7 cellular contexts compared by ENCODE assay signal in genomic region chr11:117230981-117231636, GRCh38. TPM values are rescaled to one million over a fixed set of nuclear protein-coding genes. Genes with fewer than 3 reads are reported as not detected.
A peak's percentile ranks its signal among the peaks of the same experiment; 100 is the strongest.
DNase-seq lines count a peak whose midpoint lies in the region; FAIRE-seq and TF ChIP-seq lines count a peak whose summit lies in the region.

No MANE protein-coding gene starts in this region.

- no peaks in the 10 kb centered on the region for H3K9me1 ChIP-seq in keratinocyte (ENCODE audit: control insufficient read depth, extremely low read depth, insufficient read depth, low read length)

- no peaks in the 10 kb centered on the region for H3K9me3 ChIP-seq in HUES6 (ENCODE audit: control insufficient read depth, insufficient read depth, low read depth, low read length)
- H3K9me3 ChIP-seq in keratinocyte (ENCODE audit: control insufficient read depth, low read depth, low read length): no peaks in the 10 kb centered on the region
- H3K9me3 ChIP-seq in stomach: no peaks in the 10 kb centered on the region

- peak overlapping the region; percentile 82 for H3K4me2 ChIP-seq in keratinocyte (ENCODE audit: control insufficient read depth, extremely low read depth, insufficient read depth, low read depth, low read length)

- H3K4me1 ChIP-seq in HUES6 (ENCODE audit: control insufficient read depth, insufficient read depth, low read length) (peaks cover 6% of the 10 kb centered on the region; the same call in 1 of the 2 replicates), keratinocyte (ENCODE audit: control insufficient read depth, extremely low read depth, insufficient read depth, low read length) (peaks cover 20% of the 10 kb centered on the region), stomach (peaks cover 27 to 54% (median 47%) of the 10 kb centered on the region in 4 donors)

- TF ChIP-seq POLR2A in stomach (IDR thresholded peaks at IDR 0.05): no peak

- H3K36me3 ChIP-seq in HUES6 (ENCODE audit: control insufficient read depth, insufficient read depth, low read length): peaks cover 30% of the 10 kb centered on the region
- peaks cover 19 to 34% of the 10 kb centered on the region in 2 experiments for H3K36me3 ChIP-seq in keratinocyte (ENCODE audit: control insufficient read depth in 2 of 2, extremely low read depth in 1 of 2, insufficient read depth in 2 of 2, low read length in 2 of 2)
- H3K36me3 ChIP-seq in stomach: peaks cover 27 to 40% (median 37%) of the 10 kb centered on the region in 4 donors

- H3K4me3 ChIP-seq in HUES6 (ENCODE audit: low read depth, low read length): peak overlapping the region; percentile 99
- H3K4me3 ChIP-seq in keratinocyte (ENCODE audit: control insufficient read depth in 2 of 3, extremely low read depth in 1 of 3, insufficient read depth in 2 of 3, low read depth in 1 of 3, low read length in 3 of 3): peak overlapping the region; percentile 83 to 97 (median 86)
- H3K4me3 ChIP-seq in stomach: peak overlapping the region; percentile 64 to 93 (median 80)

- FAIRE-seq in keratinocyte (lab: Jason Lieb, UNC): no peak

- H3K4me3 Mint-ChIP-seq in activated T-helper 2 cell treated with anti-CD3 and anti-CD28 coated beads, Interferon-gamma antibody, Interleukin-2, Interleukin-4, amounts not matched to agents 10 μg/mL and 5 μg/mL and 100 μg/mL, durations not matched to agents 14 hours and 24 hours and 36 hours (ENCODE audit: low read depth): peak overlapping the region; percentile 95

- no peaks in the 10 kb centered on the region for H4K20me1 ChIP-seq in keratinocyte (ENCODE audit: control insufficient read depth, extremely low read depth, insufficient read depth, low read length)

- H3K27ac ChIP-seq in HUES6 (ENCODE audit: low read depth, low read length) (no peak overlapping the region), keratinocyte (ENCODE audit: control insufficient read depth, insufficient read depth, low read length) (peak overlapping the region; percentile 86), stomach (peak overlapping the region; percentile 96 to 99 (median 96))

- intact Hi-C loops in activated T-helper 2 cell treated with anti-CD3 and anti-CD28 coated beads, Interferon-gamma antibody, Interleukin-2, Interleukin-4, amounts not matched to agents 10 μg/mL and 5 μg/mL and 100 μg/mL, durations not matched to agents 14 hours and 24 hours and 36 hours (cut with micrococcal nuclease): loop anchor here (1.0 to 5.0 kb wide), 5 partner anchors 50 to 586 kb away; partner anchors contain the start of genes CEP164 and ZPR1
- intact Hi-C loops in stomach (cut with DNase I; ENCODE audit: low total_unique reads): loop anchor here (10.0 kb wide), 1 partner anchor 84 kb away; the partner anchor contains the start of gene BACE1

- peak overlapping the region; percentile 97 for H3K27ac Mint-ChIP-seq in activated T-helper 2 cell treated with anti-CD3 and anti-CD28 coated beads, Interferon-gamma antibody, Interleukin-2, Interleukin-4, amounts not matched to agents 10 μg/mL and 5 μg/mL and 100 μg/mL, durations not matched to agents 14 hours and 24 hours and 36 hours

- H3K9ac ChIP-seq in HUES6 (ENCODE audit: low read length): peak overlapping the region; percentile 94
- peak overlapping the region; percentile 83 for H3K9ac ChIP-seq in keratinocyte (ENCODE audit: control insufficient read depth, extremely low read depth, insufficient read depth, low read length)

- no peak for TF ChIP-seq CTCF in keratinocyte (optimal IDR thresholded peaks at IDR 0.05 in 1 of 3, IDR thresholded peaks at IDR 0.05 in 1 of 3, conservative IDR thresholded peaks at IDR 0.05 in 1 of 3; ENCODE audit: extremely low read depth in 1 of 3, insufficient read depth in 2 of 3, low read length in 3 of 3)
- TF ChIP-seq CTCF in stomach (IDR thresholded peaks at IDR 0.05): no peak

- H2AFZ ChIP-seq in keratinocyte (ENCODE audit: control insufficient read depth, low read length): no peak overlapping the region

- 8 to 21% (median 16%) methylated on average over 4 of the region's 4 CpGs for WGBS in stomach, 5 donors

- H3K27me3 ChIP-seq in HUES6 (ENCODE audit: control insufficient read depth, insufficient read depth, low read length): no peaks in the 10 kb centered on the region
- no peaks in the 10 kb centered on the region for H3K27me3 ChIP-seq in keratinocyte (ENCODE audit: control insufficient read depth, extremely low read depth, insufficient read depth, low read length)
- H3K27me3 ChIP-seq in stomach: no peaks in the 10 kb centered on the region

- DNase-seq in activated T-helper 2 cell treated with anti-CD3 and anti-CD28 coated beads, Interferon-gamma antibody, Interleukin-2, Interleukin-4, amounts not matched to agents 10 μg/mL and 5 μg/mL and 100 μg/mL, durations not matched to agents 14 hours and 24 hours and 36 hours (ENCODE audit: low spot score): no peak
- DNase-seq in keratinocyte (ENCODE audit: low read depth, low spot score) (no peak), stomach (no peak), H4 (ENCODE audit: low spot score) (no peak), NCI-H146 treated with DMSO at 0.1 percent for 48 hours (lab: John Stamatoyannopoulos, UW; ENCODE audit: unreplicated experiment) (no peak), NCI-H2171 treated with DMSO at 0.1 percent for 48 hours (lab: John Stamatoyannopoulos, UW) (no peak)

- dilution Hi-C loops in keratinocyte (cut with MboI; ENCODE audit: extremely low pct_ligation_motif_present, low sequenced_read_pairs): no loop called here

- no peaks in the 10 kb centered on the region for H3K27me3 Mint-ChIP-seq in activated T-helper 2 cell treated with anti-CD3 and anti-CD28 coated beads, Interferon-gamma antibody, Interleukin-2, Interleukin-4, amounts not matched to agents 10 μg/mL and 5 μg/mL and 100 μg/mL, durations not matched to agents 14 hours and 24 hours and 36 hours (ENCODE audit: low read depth)

- H3K36me3 Mint-ChIP-seq in activated T-helper 2 cell treated with anti-CD3 and anti-CD28 coated beads, Interferon-gamma antibody, Interleukin-2, Interleukin-4, amounts not matched to agents 10 μg/mL and 5 μg/mL and 100 μg/mL, durations not matched to agents 14 hours and 24 hours and 36 hours (ENCODE audit: low read depth): peaks cover 40% of the 10 kb centered on the region

- TF ChIP-seq EP300 in stomach (IDR thresholded peaks at IDR 0.05): no peak

- peaks cover 43% of the 10 kb centered on the region for H3K79me2 ChIP-seq in keratinocyte (ENCODE audit: control insufficient read depth, insufficient read depth, low read length)

- no peaks in the 10 kb centered on the region for H3K9me3 Mint-ChIP-seq in activated T-helper 2 cell treated with anti-CD3 and anti-CD28 coated beads, Interferon-gamma antibody, Interleukin-2, Interleukin-4, amounts not matched to agents 10 μg/mL and 5 μg/mL and 100 μg/mL, durations not matched to agents 14 hours and 24 hours and 36 hours

- peaks cover 40% of the 10 kb centered on the region for H3K4me1 Mint-ChIP-seq in activated T-helper 2 cell treated with anti-CD3 and anti-CD28 coated beads, Interferon-gamma antibody, Interleukin-2, Interleukin-4, amounts not matched to agents 10 μg/mL and 5 μg/mL and 100 μg/mL, durations not matched to agents 14 hours and 24 hours and 36 hours (ENCODE audit: low read depth)

RNA-seq across cellular contexts. Expression of gene PCSK7, which starts 0.8 kb away (rescaled TPM):
- total RNA-seq in activated T-helper 2 cell treated with anti-CD3 and anti-CD28 coated beads, Interferon-gamma antibody, Interleukin-2, Interleukin-4, amounts not matched to agents 10 μg/mL and 5 μg/mL and 100 μg/mL, durations not matched to agents 14 hours and 24 hours and 36 hours: 151 and 154 TPM in 2 replicates
- polyA plus RNA-seq in keratinocyte (32.9 to 48.6 TPM (median 35.4 TPM) in 3 replicates), stomach (10 to 100 TPM; 14.1 to 23.6 (median 20.4) TPM)
- polyA plus RNA-seq in keratinocyte (2011; ENCODE audit: low read depth): 15.4 TPM
- 21.9 and 32.8 TPM in 2 replicates for polyA plus RNA-seq in keratinocyte (2011; cell fraction: cytosol; rRNA removed)
- polyA plus RNA-seq in keratinocyte (2011; cell fraction: nucleus; rRNA removed): 113 and 135 TPM in 2 replicates
- 23.6 and 36.6 TPM in 2 replicates for polyA plus RNA-seq in keratinocyte (2012; ENCODE audit: low replicate concordance)
- 54.1 to 67.0 TPM (median 58.0 TPM) in 3 replicates for polyA minus RNA-seq in keratinocyte
- polyA minus RNA-seq in keratinocyte (2011; cell fraction: cytosol; rRNA and poly(A)+ RNA removed): 55.1 TPM
- 59.5 and 89.2 TPM in 2 replicates for polyA minus RNA-seq in keratinocyte (2011; cell fraction: nucleus; rRNA and poly(A)+ RNA removed)
- total RNA-seq in stomach: 100 to 1,000 TPM in 3 of 5 donors, 10 to 100 TPM in 2; 64.8 to 232 (median 139) TPM
- 14.1 and 18.1 TPM in 2 replicates for total RNA-seq in H4 (2014; rRNA removed; shearing (Covaris generic))

RNA-seq across cellular contexts. Expression of gene RNF214, which starts 1.4 kb away (rescaled TPM):
- total RNA-seq in activated T-helper 2 cell treated with anti-CD3 and anti-CD28 coated beads, Interferon-gamma antibody, Interleukin-2, Interleukin-4, amounts not matched to agents 10 μg/mL and 5 μg/mL and 100 μg/mL, durations not matched to agents 14 hours and 24 hours and 36 hours: 22.7 and 25.8 TPM in 2 replicates
- polyA plus RNA-seq in keratinocyte (8.1 to 11.8 TPM (median 11.3 TPM) in 3 replicates), stomach (10 to 100 TPM in 1 of 3 donors, 1 to 10 TPM in 2; 6.8 to 11.2 (median 8.0) TPM)
- 25.3 TPM for polyA plus RNA-seq in keratinocyte (2011; ENCODE audit: low read depth)
- 10.0 and 10.2 TPM in 2 replicates for polyA plus RNA-seq in keratinocyte (2011; cell fraction: cytosol; rRNA removed)
- polyA plus RNA-seq in keratinocyte (2011; cell fraction: nucleus; rRNA removed): 16.0 and 16.9 TPM in 2 replicates
- 8.7 and 8.8 TPM in 2 replicates for polyA plus RNA-seq in keratinocyte (2012; ENCODE audit: low replicate concordance)
- 19.0 to 33.1 TPM (median 21.6 TPM) in 3 replicates for polyA minus RNA-seq in keratinocyte
- polyA minus RNA-seq in keratinocyte (2011; cell fraction: cytosol; rRNA and poly(A)+ RNA removed): 9.0 TPM
- polyA minus RNA-seq in keratinocyte (2011; cell fraction: nucleus; rRNA and poly(A)+ RNA removed): 11.7 and 14.7 TPM in 2 replicates
- total RNA-seq in stomach: 10 to 100 TPM in 4 of 5 donors, 1 to 10 TPM in 1; 6.7 to 21.6 (median 13.8) TPM
- total RNA-seq in H4 (2014; rRNA removed; shearing (Covaris generic)): 5.3 and 6.7 TPM in 2 replicates

RNA-seq across cellular contexts. Expression of gene TAGLN, which starts 31.9 kb away (rescaled TPM):
- 3.1 and 3.8 TPM in 2 replicates for total RNA-seq in activated T-helper 2 cell treated with anti-CD3 and anti-CD28 coated beads, Interferon-gamma antibody, Interleukin-2, Interleukin-4, amounts not matched to agents 10 μg/mL and 5 μg/mL and 100 μg/mL, durations not matched to agents 14 hours and 24 hours and 36 hours
- 20.5 to 85.4 TPM (median 26.6 TPM) in 3 replicates for polyA plus RNA-seq in keratinocyte
- polyA plus RNA-seq in keratinocyte (2011; ENCODE audit: low read depth): 72.5 TPM
- polyA plus RNA-seq in keratinocyte (2011; cell fraction: cytosol; rRNA removed): 56.0 and 112 TPM in 2 replicates
- 50.5 and 81.3 TPM in 2 replicates for polyA plus RNA-seq in keratinocyte (2011; cell fraction: nucleus; rRNA removed)
- polyA plus RNA-seq in keratinocyte (2012; ENCODE audit: low replicate concordance): 14.5 and 64.7 TPM in 2 replicates
- 4.3 to 37.9 TPM (median 8.0 TPM) in 3 replicates for polyA minus RNA-seq in keratinocyte
- polyA minus RNA-seq in keratinocyte (2011; cell fraction: cytosol; rRNA and poly(A)+ RNA removed): 25.7 TPM
- 18.9 and 34.0 TPM in 2 replicates for polyA minus RNA-seq in keratinocyte (2011; cell fraction: nucleus; rRNA and poly(A)+ RNA removed)
- total RNA-seq in stomach: 1,000 to 10,000 TPM in 4 of 5 donors, 100 to 1,000 TPM in 1; 730 to 3,801 (median 2,320) TPM
- 1,000 to 10,000 TPM in 2 of 3 donors, 100 to 1,000 TPM in 1; 575 to 2,971 (median 1,072) TPM for polyA plus RNA-seq in stomach
- 20.8 and 36.0 TPM in 2 replicates for total RNA-seq in H4 (2014; rRNA removed; shearing (Covaris generic))

RNA-seq across cellular contexts. Expression of gene SIDT2, which starts 52.6 kb away (rescaled TPM):
- 26.1 and 27.1 TPM in 2 replicates for total RNA-seq in activated T-helper 2 cell treated with anti-CD3 and anti-CD28 coated beads, Interferon-gamma antibody, Interleukin-2, Interleukin-4, amounts not matched to agents 10 μg/mL and 5 μg/mL and 100 μg/mL, durations not matched to agents 14 hours and 24 hours and 36 hours
- polyA plus RNA-seq in keratinocyte (9.8 to 14.3 TPM (median 12.6 TPM) in 3 replicates), stomach (10 to 100 TPM; 16.9 to 39.4 (median 24.3) TPM)
- polyA plus RNA-seq in keratinocyte (2011; ENCODE audit: low read depth): 24.4 TPM
- 11.1 and 11.9 TPM in 2 replicates for polyA plus RNA-seq in keratinocyte (2011; cell fraction: cytosol; rRNA removed)
- 53.7 and 63.4 TPM in 2 replicates for polyA plus RNA-seq in keratinocyte (2011; cell fraction: nucleus; rRNA removed)
- polyA plus RNA-seq in keratinocyte (2012; ENCODE audit: low replicate concordance): 11.4 and 17.9 TPM in 2 replicates
- 34.9 to 72.0 TPM (median 34.9 TPM) in 3 replicates for polyA minus RNA-seq in keratinocyte
- polyA minus RNA-seq in keratinocyte (2011; cell fraction: cytosol; rRNA and poly(A)+ RNA removed): 13.2 TPM
- polyA minus RNA-seq in keratinocyte (2011; cell fraction: nucleus; rRNA and poly(A)+ RNA removed): 39.6 and 59.0 TPM in 2 replicates
- 100 to 1,000 TPM in 3 of 5 donors, 10 to 100 TPM in 2; 15.1 to 310 (median 132) TPM for total RNA-seq in stomach
- 10.8 and 13.5 TPM in 2 replicates for total RNA-seq in H4 (2014; rRNA removed; shearing (Covaris generic))

Comparison
In these comparisons a context has a peak if more than half of its experiments do, and no peak if none do; other contexts are left out.
1. RNA of gene TAGLN, which starts 31.9 kb away (total RNA-seq): 730 to 3,801 TPM in stomach; 20.8 to 36.0 TPM in H4 and 3.1 to 3.8 TPM in activated T-helper 2 cell treated with anti-CD3 and anti-CD28 coated beads, Interferon-gamma antibody, Interleukin-2, Interleukin-4, amounts not matched to agents 10 μg/mL and 5 μg/mL and 100 μg/mL, durations not matched to agents 14 hours and 24 hours and 36 hours; every median in the first group is over 10 times any median in the second.
2. Peak in every context shown above with its lines, with median percentiles within 50 percentile points of each other: H3K4me3 ChIP-seq.